ENCODE assay signal across 20 cellular contexts in genomic region chr17:1890758-1891450, GRCh38.
DNase-seq lines count a peak whose midpoint lies in the region; ATAC-seq and TF ChIP-seq lines count a peak whose summit lies in the region.
"Had no signal": no experiment of that assay in that cellular context is flagged by ENCODE, and none has a peak within 500 bp of the region (broad histone marks: within the 10 kb centered on the region; RNA-seq: fewer than 3 reads in every experiment).

No MANE protein-coding gene starts in this region.

- no peaks in the 10 kb centered on the region for H3K27me3 Mint-ChIP-seq in activated CD4-positive, alpha-beta T cell treated with anti-CD3 and anti-CD28 coated beads for 36 hours
- H3K27me3 Mint-ChIP-seq in CD8-positive, alpha-beta memory T cell, result no peaks in the 10 kb centered on the region
- no peaks in the 10 kb centered on the region for H3K27me3 Mint-ChIP-seq in activated naive CD4-positive, alpha-beta T cell treated with anti-CD3 and anti-CD28 coated beads, Interleukin-2, amount 10 ng/mL, durations not matched to agents 7 days and 5 days
- no peaks in the 10 kb centered on the region for H3K27me3 Mint-ChIP-seq in natural killer cell (ENCODE audit: low read depth in 2 of 2)
- H3K27me3 Mint-ChIP-seq: stimulated activated naive B cell treated with anti-CD40 and anti-IgM and Interleukin-4, amounts not matched to agents 10 μg/mL and 1 μg/mL and 100 μg/mL, for 72 hours had no signal

- no peaks in the 10 kb centered on the region for H3K9me3 Mint-ChIP-seq in activated CD4-positive, alpha-beta T cell treated with anti-CD3 and anti-CD28 coated beads for 36 hours (ENCODE audit: low read depth)
- H3K9me3 Mint-ChIP-seq in CD8-positive, alpha-beta memory T cell, result no peaks in the 10 kb centered on the region
- H3K9me3 Mint-ChIP-seq in activated naive CD4-positive, alpha-beta T cell treated with anti-CD3 and anti-CD28 coated beads, Interleukin-2, amount 10 ng/mL, durations not matched to agents 7 days and 5 days, result no peaks in the 10 kb centered on the region
- no peaks in the 10 kb centered on the region for H3K9me3 Mint-ChIP-seq in natural killer cell
- H3K9me3 Mint-ChIP-seq: stimulated activated naive B cell treated with anti-CD40 and anti-IgM and Interleukin-4, amounts not matched to agents 10 μg/mL and 1 μg/mL and 100 μg/mL, for 72 hours had no signal

- POLR2A ChIA-PET in activated CD4-positive, alpha-beta T cell treated with anti-CD3 and anti-CD28 coated beads for 36 hours (lab: Charles Lee), result interaction anchor here (0.6 kb wide), 1 partner anchor 121 kb away, joined by 5 read pairs; no protein-coding TSS in a partner anchor
- POLR2A ChIA-PET in CD8-positive, alpha-beta memory T cell (lab: Charles Lee), result no interaction called here

- no peak overlapping the region for H3K4me3 ChIP-seq in CD8-positive, alpha-beta memory T cell (ENCODE audit: low read length)
- H3K4me3 ChIP-seq: colonic mucosa, heart left ventricle, lung, pancreas, Peyer's patch, right lobe of liver had no signal

- H3K4me3 Mint-ChIP-seq in activated CD4-positive, alpha-beta T cell treated with anti-CD3 and anti-CD28 coated beads for 36 hours, result no peak overlapping the region
- peak overlapping the region in 6 of 7 donors; percentile 7 to 71 (median 62) for H3K4me3 Mint-ChIP-seq in CD8-positive, alpha-beta memory T cell
- no peak overlapping the region for H3K4me3 Mint-ChIP-seq in activated naive CD4-positive, alpha-beta T cell treated with anti-CD3 and anti-CD28 coated beads, Interleukin-2, amount 10 ng/mL, durations not matched to agents 7 days and 5 days
- peak overlapping the region; percentile 81 for H3K4me3 Mint-ChIP-seq in natural killer cell
- H3K4me3 Mint-ChIP-seq: stimulated activated naive B cell treated with anti-CD40 and anti-IgM and Interleukin-4, amounts not matched to agents 10 μg/mL and 1 μg/mL and 100 μg/mL, for 72 hours had no signal

- intact Hi-C loops in activated CD4-positive, alpha-beta T cell treated with anti-CD3 and anti-CD28 coated beads for 36 hours (cut with DNase I, micrococcal nuclease), result no loop called here
- intact Hi-C loops in natural killer cell (cut with micrococcal nuclease), result no loop called here

- H3K36me3 ChIP-seq in CD8-positive, alpha-beta memory T cell (ENCODE audit: insufficient read depth, low read length), result peaks cover 44% of the 10 kb centered on the region
- H3K36me3 ChIP-seq: colonic mucosa had no signal

- no peak for TF ChIP-seq CTCF in natural killer cell (IDR thresholded peaks at IDR 0.05)

- no peaks in the 10 kb centered on the region for H3K9me3 ChIP-seq in CD8-positive, alpha-beta memory T cell (ENCODE audit: low read length)
- H3K9me3 ChIP-seq: colonic mucosa, pancreas, Peyer's patch, right lobe of liver had no signal

- peak overlapping the region; percentile 17 for H3K27ac Mint-ChIP-seq in activated CD4-positive, alpha-beta T cell treated with anti-CD3 and anti-CD28 coated beads for 36 hours
- H3K27ac Mint-ChIP-seq in CD8-positive, alpha-beta memory T cell, result peak overlapping the region; percentile 82 to 97 (median 93)
- H3K27ac Mint-ChIP-seq in activated naive CD4-positive, alpha-beta T cell treated with anti-CD3 and anti-CD28 coated beads, Interleukin-2, amount 10 ng/mL, durations not matched to agents 7 days and 5 days, result peak overlapping the region; percentile 79
- H3K27ac Mint-ChIP-seq in natural killer cell, result peak overlapping the region; percentile 91 to 93
- H3K27ac Mint-ChIP-seq: stimulated activated naive B cell treated with anti-CD40 and anti-IgM and Interleukin-4, amounts not matched to agents 10 μg/mL and 1 μg/mL and 100 μg/mL, for 72 hours had no signal

- CTCF ChIA-PET in activated CD4-positive, alpha-beta T cell treated with anti-CD3 and anti-CD28 coated beads for 36 hours (lab: Charles Lee), result interaction anchor here (0.8 kb wide), 1 partner anchor 19 kb away, joined by 3 read pairs; no protein-coding TSS in a partner anchor
- CTCF ChIA-PET in CD8-positive, alpha-beta memory T cell (lab: Charles Lee), result interaction anchor here (1.2 kb wide), 1 partner anchor 23 kb away, joined by 3 read pairs; no protein-coding TSS in a partner anchor
- CTCF ChIA-PET in activated naive CD4-positive, alpha-beta T cell treated with anti-CD3 and anti-CD28 coated beads, Interleukin-2, amount 10 ng/mL, durations not matched to agents 7 days and 5 days (lab: Charles Lee), result no interaction called here

- peaks cover 2% of the 10 kb centered on the region for H3K4me1 Mint-ChIP-seq in activated CD4-positive, alpha-beta T cell treated with anti-CD3 and anti-CD28 coated beads for 36 hours
- peaks cover 10 to 12% (median 12%) of the 10 kb centered on the region in 3 donors for H3K4me1 Mint-ChIP-seq in CD8-positive, alpha-beta memory T cell
- H3K4me1 Mint-ChIP-seq in activated naive CD4-positive, alpha-beta T cell treated with anti-CD3 and anti-CD28 coated beads, Interleukin-2, amount 10 ng/mL, durations not matched to agents 7 days and 5 days, result peaks cover 2% of the 10 kb centered on the region
- peaks cover 8 to 10% of the 10 kb centered on the region in 2 donors for H3K4me1 Mint-ChIP-seq in natural killer cell

- H3K4me1 ChIP-seq in CD8-positive, alpha-beta memory T cell (ENCODE audit: insufficient read depth, low read length), result no peaks in the 10 kb centered on the region
- H3K4me1 ChIP-seq: colonic mucosa, heart left ventricle, pancreas, Peyer's patch, right lobe of liver had no signal

- ATAC-seq in activated CD4-positive, alpha-beta T cell treated with anti-CD3 and anti-CD28 coated beads for 36 hours, result peak; percentile 88
- ATAC-seq in natural killer cell, result peak; percentile 94 to 96 (median 96)
- ATAC-seq: heart left ventricle; pancreas; right lobe of liver; stimulated activated naive B cell treated with anti-CD40 and anti-IgM and Interleukin-4, amounts not matched to agents 10 μg/mL and 1 μg/mL and 100 μg/mL, for 72 hours had no signal

- peak overlapping the region; percentile 57 for H3K27ac ChIP-seq in CD8-positive, alpha-beta memory T cell (ENCODE audit: low read depth, low read length)
- H3K27ac ChIP-seq: colonic mucosa, pancreas, Peyer's patch, right lobe of liver had no signal

- H3K36me3 Mint-ChIP-seq in activated CD4-positive, alpha-beta T cell treated with anti-CD3 and anti-CD28 coated beads for 36 hours (ENCODE audit: low read depth), result peaks cover 49% of the 10 kb centered on the region
- H3K36me3 Mint-ChIP-seq in CD8-positive, alpha-beta memory T cell, result peaks cover 16 to 86% (median 28%) of the 10 kb centered on the region in 3 donors
- H3K36me3 Mint-ChIP-seq in activated naive CD4-positive, alpha-beta T cell treated with anti-CD3 and anti-CD28 coated beads, Interleukin-2, amount 10 ng/mL, durations not matched to agents 7 days and 5 days, result peaks cover 58% of the 10 kb centered on the region
- H3K36me3 Mint-ChIP-seq in natural killer cell, result peaks cover 25% of the 10 kb centered on the region

- DNase-seq in activated CD4-positive, alpha-beta T cell treated with anti-CD3 and anti-CD28 coated beads for 36 hours, result no peak
- no peak for DNase-seq in activated CD4-positive, alpha-beta T cell treated with anti-CD3 and anti-CD28 coated beads for 4 hours
- DNase-seq in CD8-positive, alpha-beta memory T cell, result peak; percentile 11 to 71 (median 23)
- DNase-seq in activated naive CD4-positive, alpha-beta T cell treated with anti-CD3 and anti-CD28 coated beads, Interleukin-2, amount 10 ng/mL, durations not matched to agents 7 days and 5 days, result no peak
- peak; percentile 43 for DNase-seq in natural killer cell
- no peak for DNase-seq in NCI-H510A (lab: John Stamatoyannopoulos, UW)
- no peak for DNase-seq in iPS-NIHi11 (ENCODE audit: low spot score)
- DNase-seq in stimulated activated naive CD4-positive, alpha-beta T cell treated with Interleukin-2 at 50 U/mL for 16 hours (lab: John Stamatoyannopoulos, UW), result no peak
- DNase-seq: 8988T; colonic mucosa; heart left ventricle; KG1; NCI-H2081; NCI-H446 treated with DMSO at 0.1 percent for 48 hours; pancreas; Peyer's patch; right lobe of liver; stimulated activated naive B cell treated with anti-CD40 and anti-IgM and Interleukin-4, amounts not matched to agents 10 μg/mL and 1 μg/mL and 100 μg/mL, for 72 hours; trophoblast cell had no signal

- H3K27me3 ChIP-seq in CD8-positive, alpha-beta memory T cell (ENCODE audit: insufficient read depth, low read length, poor library complexity, severe bottlenecking), result no peaks in the 10 kb centered on the region
- H3K27me3 ChIP-seq: colonic mucosa, heart left ventricle, pancreas, Peyer's patch, right lobe of liver had no signal

Comparison
In these comparisons a context has a peak if more than half of its experiments do, and no peak if none do; other contexts are left out.
1. DNase-seq: peak in CD8-positive, alpha-beta memory T cell (5 of 5) and natural killer cell (single experiment); none in activated CD4-positive, alpha-beta T cell treated with anti-CD3 and anti-CD28 coated beads for 36 hours (single experiment), activated CD4-positive, alpha-beta T cell treated with anti-CD3 and anti-CD28 coated beads for 4 hours (0 of 2), activated naive CD4-positive, alpha-beta T cell treated with anti-CD3 and anti-CD28 coated beads, Interleukin-2, amount 10 ng/mL, durations not matched to agents 7 days and 5 days (single experiment), NCI-H510A (single experiment), iPS-NIHi11 (single experiment) and stimulated activated naive CD4-positive, alpha-beta T cell treated with Interleukin-2 at 50 U/mL for 16 hours (single experiment).
2. H3K27ac Mint-ChIP-seq: peak in every context shown above with its lines; median percentile 93 in CD8-positive, alpha-beta memory T cell; 92 in natural killer cell; 79 in activated naive CD4-positive, alpha-beta T cell treated with anti-CD3 and anti-CD28 coated beads, Interleukin-2, amount 10 ng/mL, durations not matched to agents 7 days and 5 days; 17 in activated CD4-positive, alpha-beta T cell treated with anti-CD3 and anti-CD28 coated beads for 36 hours.
3. H3K4me3 Mint-ChIP-seq: peak in CD8-positive, alpha-beta memory T cell (6 of 7) and natural killer cell (single experiment); none in activated CD4-positive, alpha-beta T cell treated with anti-CD3 and anti-CD28 coated beads for 36 hours (single experiment) and activated naive CD4-positive, alpha-beta T cell treated with anti-CD3 and anti-CD28 coated beads, Interleukin-2, amount 10 ng/mL, durations not matched to agents 7 days and 5 days (single experiment).